In genomic region chr10:34815174-34816066, GRCh38 we compare ENCODE assay signal across 8 cellular contexts. TPM values are rescaled to one million over a fixed set of nuclear protein-coding genes. Genes with fewer than 3 reads are reported as not detected.
DNase-seq lines count a peak whose midpoint lies in the region; ATAC-seq and TF ChIP-seq lines count a peak whose summit lies in the region.

Gene PARD3, minus strand, starts transcription at chr10:34815296. Its CDS starts 301 bp downstream, at chr10:34814995.

- H3K9ac ChIP-seq in iPS-20b (ENCODE audit: low read depth, low read length) (peak within 1 kb of the TSS; percentile 80), skeletal muscle tissue (ENCODE audit: low read depth in 1 of 3, low read length in 3 of 3) (peak within 1 kb of the TSS; percentile 77 to 89 (median 84))

- H3K27ac ChIP-seq in breast epithelium, result peak within 1 kb of the TSS; percentile 90 to 96
- H3K27ac ChIP-seq in iPS-20b (ENCODE audit: low read length), result no peak within 1 kb of the TSS
- H3K27ac ChIP-seq in skeletal muscle tissue (ENCODE audit: low read depth, low read length), result peak within 1 kb of the TSS; percentile 75

- H3K9me3 ChIP-seq in breast epithelium (no peaks in the 10 kb centered on the region), iPS-20b (ENCODE audit: insufficient read depth, low read depth, low read length) (no peaks in the 10 kb centered on the region), skeletal muscle tissue (ENCODE audit: control insufficient read depth in 3 of 3, low read length in 3 of 3) (no peaks in the 10 kb centered on the region)

- H3K36me3 ChIP-seq in breast epithelium, result no peaks in the 10 kb centered on the region
- H3K36me3 ChIP-seq in iPS-20b (ENCODE audit: insufficient read depth, low read depth, low read length), result no peaks in the 10 kb centered on the region
- no peaks in the 10 kb centered on the region for H3K36me3 ChIP-seq in skeletal muscle tissue (ENCODE audit: control insufficient read depth in 3 of 3, insufficient read depth in 3 of 3, low read length in 3 of 3)

- TF ChIP-seq POLR2A in breast epithelium (IDR thresholded peaks at IDR 0.05), result no peak

- H3K4me3 ChIP-seq in breast epithelium, result peak within 1 kb of the TSS; percentile 87 to 96 (median 91)
- peak within 1 kb of the TSS; percentile 80 for H3K4me3 ChIP-seq in iPS-20b (ENCODE audit: low read length)
- H3K4me3 ChIP-seq in skeletal muscle tissue (ENCODE audit: low read length in 3 of 3), result peak within 1 kb of the TSS; percentile 74 to 77 (median 76)

- intact Hi-C loops in breast epithelium (cut with DNase I; ENCODE audit: low total_unique reads), result no loop called here

- H3K4me1 ChIP-seq in breast epithelium, result no peaks in the 10 kb centered on the region
- peaks cover 18% of the 10 kb centered on the region for H3K4me1 ChIP-seq in iPS-20b (ENCODE audit: insufficient read depth, low read length)
- peaks cover 33 to 46% (median 36%) of the 10 kb centered on the region in 3 donors for H3K4me1 ChIP-seq in skeletal muscle tissue (ENCODE audit: control insufficient read depth in 3 of 3, insufficient read depth in 3 of 3, low read length in 3 of 3)

- no peak for TF ChIP-seq CTCF in breast epithelium (IDR thresholded peaks at IDR 0.05)

- H3K27me3 ChIP-seq in breast epithelium (no peaks in the 10 kb centered on the region), iPS-20b (ENCODE audit: insufficient read depth, low read length) (peaks cover 32% of the 10 kb centered on the region), skeletal muscle tissue (ENCODE audit: control insufficient read depth in 3 of 3, insufficient read depth in 3 of 3, low read length in 3 of 3) (no peaks in the 10 kb centered on the region)

- peak; percentile 16 to 44 for DNase-seq in NCI-H524 (lab: John Stamatoyannopoulos, UW)
- DNase-seq in NCI-H524 treated with DMSO at 0.1 percent for 48 hours (lab: John Stamatoyannopoulos, UW), result no peak
- DNase-seq in NCI-H748 treated with DMSO at 0.1 percent for 48 hours (lab: John Stamatoyannopoulos, UW), result peak; percentile 20
- DNase-seq in breast epithelium (ENCODE audit: low spot score in 2 of 2), result peak in 1 of 2 donors; percentile 48
- DNase-seq in NOMO-1 treated with dmso at 0.1 percent for 144 hours (lab: John Stamatoyannopoulos, UW; ENCODE audit: unreplicated experiment), result no peak

- ATAC-seq in HG02642 (IDR thresholded peaks at IDR 0.05; ENCODE audit: poor library complexity, unreplicated experiment), result peak; percentile 56

RNA-seq across cellular contexts. Expression of gene PARD3, which starts in this region (rescaled TPM):
- total RNA-seq in breast epithelium, result 10 to 100 TPM; 48.2 to 93.7 (median 60.6) TPM
- 88.7 TPM for total RNA-seq in skeletal muscle tissue

Comparison
In these comparisons a context has a peak if more than half of its experiments do, and no peak if none do; other contexts are left out.
1. DNase-seq: peak in NCI-H524 (2 of 2) and NCI-H748 treated with DMSO at 0.1 percent for 48 hours (single experiment); none in NCI-H524 treated with DMSO at 0.1 percent for 48 hours (single experiment) and NOMO-1 treated with dmso at 0.1 percent for 144 hours (single experiment).
2. Peak in every context shown above with its lines, with median percentiles within 50 percentile points of each other: H3K4me3 ChIP-seq.